In the genomic region with DNA sequence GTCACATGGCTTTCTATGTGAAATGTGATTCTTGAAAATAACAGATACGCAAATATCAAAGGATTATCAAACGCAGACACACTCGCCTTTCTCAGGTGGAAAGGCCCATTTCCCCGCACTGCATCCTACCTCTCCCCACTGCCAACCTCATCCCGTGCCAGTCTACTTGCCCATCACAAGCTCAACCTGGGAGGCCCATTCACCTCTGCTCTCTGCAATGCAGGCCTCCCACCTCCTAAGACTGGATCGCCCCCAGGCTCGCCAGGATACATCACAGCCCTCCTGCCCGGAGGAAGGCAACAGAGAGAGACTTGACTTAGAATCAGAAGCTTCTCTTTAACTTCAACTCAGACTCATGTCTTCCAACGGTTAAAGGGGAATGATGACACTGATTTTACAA, we compare ENCODE assay signal across 12 cellular contexts. TPM values are rescaled to one million over a fixed set of nuclear protein-coding genes. Genes with fewer than 3 reads are reported as not detected.
A peak's percentile ranks its signal among the peaks of the same experiment; 100 is the strongest.
DNase-seq lines count a peak whose midpoint lies in the region; ATAC-seq and TF ChIP-seq lines count a peak whose summit lies in the region.
"Had no signal": no experiment of that assay in that cellular context is flagged by ENCODE, and none has a peak within 500 bp of the region (broad histone marks: within the 10 kb centered on the region; RNA-seq: fewer than 3 reads in every experiment).

No MANE protein-coding gene starts in this region.

- H3K4me3 Mint-ChIP-seq in Caco-2 (ENCODE audit: unreplicated experiment) (peak overlapping the region; percentile 83), progenitor cell of endocrine pancreas (ENCODE audit: low read depth) (peak overlapping the region; percentile 26)

- no peak for ATAC-seq in GM18868 (IDR thresholded peaks at IDR 0.05; ENCODE audit: unreplicated experiment)
- ATAC-seq in gastrocnemius medialis: no peak

- H3K27me3 ChIP-seq in Caco-2 (replicated peaks; ENCODE audit: control insufficient read depth, insufficient read depth, low read length): no peaks in the 10 kb centered on the region
- no peaks in the 10 kb centered on the region for H3K27me3 ChIP-seq in PC-9 (ENCODE audit: insufficient read depth, low read depth)
- no peaks in the 10 kb centered on the region for H3K27me3 ChIP-seq in gastrocnemius medialis
- H3K27me3 ChIP-seq: dorsolateral prefrontal cortex had no signal

- H3K4me1 ChIP-seq in Caco-2: peaks cover 57% of the 10 kb centered on the region
- H3K4me1 ChIP-seq in PC-9 (replicated peaks; ENCODE audit: insufficient read depth): peaks cover 84% of the 10 kb centered on the region
- no peaks in the 10 kb centered on the region for H3K4me1 ChIP-seq in gastrocnemius medialis

- TF ChIP-seq CTCF in Caco-2 (IDR thresholded peaks at IDR 0.05; ENCODE audit: insufficient read depth in 1 of 2, low read depth in 1 of 2, low read length in 1 of 2, severe bottlenecking in 1 of 2, unreplicated experiment in 1 of 2): no peak
- TF ChIP-seq CTCF in PC-9 (conservative IDR thresholded peaks at IDR 0.05): no peak
- TF ChIP-seq CTCF in fibroblast of villous mesenchyme (IDR thresholded peaks at IDR 0.05; ENCODE audit: insufficient read depth, low read depth, low read length): no peak
- TF ChIP-seq CTCF in progenitor cell of endocrine pancreas (IDR thresholded peaks at IDR 0.05; ENCODE audit: unreplicated experiment): no peak
- no peak for TF ChIP-seq CTCF in gastrocnemius medialis (IDR thresholded peaks at IDR 0.05 in 4 of 5, conservative IDR thresholded peaks at IDR 0.05 in 1 of 5)

- TF ChIP-seq POLR2A in gastrocnemius medialis (IDR thresholded peaks at IDR 0.05): no peak

- peaks cover 3% of the 10 kb centered on the region; the same call in 1 of the 2 replicates for H3K9me3 ChIP-seq in Caco-2
- no peaks in the 10 kb centered on the region for H3K9me3 ChIP-seq in PC-9 (ENCODE audit: insufficient read depth, low read depth)
- H3K9me3 ChIP-seq in gastrocnemius medialis: no peaks in the 10 kb centered on the region

- H3K36me3 Mint-ChIP-seq in Caco-2 (ENCODE audit: insufficient read depth, unreplicated experiment): peaks cover 98% of the 10 kb centered on the region
- peaks cover 47% of the 10 kb centered on the region for H3K36me3 Mint-ChIP-seq in progenitor cell of endocrine pancreas (ENCODE audit: insufficient read depth)

- no peaks in the 10 kb centered on the region for H3K27me3 Mint-ChIP-seq in Caco-2 (ENCODE audit: insufficient read depth, unreplicated experiment)
- no peaks in the 10 kb centered on the region for H3K27me3 Mint-ChIP-seq in progenitor cell of endocrine pancreas

- no peak overlapping the region for H2AFZ ChIP-seq in PC-9

- peaks cover 66% of the 10 kb centered on the region for H3F3A ChIP-seq in PC-9 (ENCODE audit: insufficient read depth, low read depth)

- no peaks in the 10 kb centered on the region for H3K9me2 ChIP-seq in PC-9 (ENCODE audit: insufficient read depth)

- H3K4me2 ChIP-seq in PC-9: peak overlapping the region; percentile 71

- DNase-seq in Caco-2: peak; percentile 66 to 78
- DNase-seq in PC-9: peak in 1 of 2 experiments; percentile 35
- DNase-seq in fibroblast of villous mesenchyme (ENCODE audit: low read depth): peak; percentile 5
- no peak for DNase-seq in progenitor cell of endocrine pancreas (ENCODE audit: low spot score, unreplicated experiment)
- DNase-seq in NCI-H526 treated with DMSO at 0.1 percent for 48 hours (lab: John Stamatoyannopoulos, UW): no peak
- DNase-seq in gastrocnemius medialis: no peak
- DNase-seq in Kasumi-1 (lab: John Stamatoyannopoulos, UW): no peak
- DNase-seq: DMS79 treated with DMSO at 0.1 percent for 48 hours, dorsolateral prefrontal cortex, GOT3, SHP77 treated with DMSO at 0.1 percent for 48 hours had no signal

- H3K27ac Mint-ChIP-seq in Caco-2 (ENCODE audit: unreplicated experiment) (peak overlapping the region; percentile 95), progenitor cell of endocrine pancreas (peak overlapping the region; percentile 98)

- CTCF ChIA-PET in Caco-2 (lab: Charles Lee) (interaction anchor here (0.7 to 2.2 kb wide), 13 partner anchors 20 to 1019 kb away, joined by 3 to 8 read pairs (median 4); a partner anchor contains a TSS), PC-9 (lab: Charles Lee) (interaction anchor here (0.6 to 0.9 kb wide), 5 partner anchors 15 to 262 kb away, joined by 3 to 9 read pairs (median 4); no protein-coding TSS in a partner anchor)

- peaks cover 23% of the 10 kb centered on the region for H3K79me2 ChIP-seq in PC-9 (ENCODE audit: low read depth)

- POLR2A ChIA-PET in Caco-2 (lab: Charles Lee): interaction anchor here (0.5 to 3.7 kb wide), 10 partner anchors 20 to 298 kb away, joined by 3 to 35 read pairs (median 9); a partner anchor contains a TSS
- POLR2A ChIA-PET in PC-9 (lab: Charles Lee; ENCODE audit: unreplicated experiment): interaction anchor here (0.6 to 0.7 kb wide), 3 partner anchors 34 to 1147 kb away, joined by 3 to 7 read pairs (median 4); no protein-coding TSS in a partner anchor

- in situ Hi-C loops in gastrocnemius medialis (cut with MboI; ENCODE audit: low sequenced_read_pairs in 4 of 4): no loop called here

- no peak overlapping the region for H3K4me3 ChIP-seq in Caco-2 (ENCODE audit: low read depth, low read length)
- no peak overlapping the region; the same call in 1 of the 2 replicates for H3K4me3 ChIP-seq in PC-9
- no peak overlapping the region for H3K4me3 ChIP-seq in fibroblast of villous mesenchyme (ENCODE audit: low read depth, low read length)
- H3K4me3 ChIP-seq in gastrocnemius medialis: no peak overlapping the region
- H3K4me3 ChIP-seq: dorsolateral prefrontal cortex had no signal

- H4K20me1 ChIP-seq in PC-9 (ENCODE audit: insufficient read depth): no peaks in the 10 kb centered on the region

- intact Hi-C loops in Caco-2 (cut with micrococcal nuclease; ENCODE audit: unreplicated experiment) (no loop called here), PC-9 (cut with micrococcal nuclease; ENCODE audit: unreplicated experiment) (loop anchor here (1.0 to 5.0 kb wide), 3 partner anchors 16 to 95 kb away; no protein-coding TSS in a partner anchor), gastrocnemius medialis (cut with DNase I; ENCODE audit: low total_unique reads) (no loop called here)

- H3K4me1 Mint-ChIP-seq in Caco-2 (ENCODE audit: low read depth, unreplicated experiment) (peaks cover 44% of the 10 kb centered on the region), progenitor cell of endocrine pancreas (ENCODE audit: low read depth) (peaks cover 31% of the 10 kb centered on the region)

- H3K36me3 ChIP-seq in Caco-2 (ENCODE audit: control insufficient read depth, insufficient read depth, low read length): peaks cover 19% of the 10 kb centered on the region
- H3K36me3 ChIP-seq in PC-9 (ENCODE audit: low read depth): peaks cover 45% of the 10 kb centered on the region
- peaks cover 0 to 73% of the 10 kb centered on the region in 2 donors for H3K36me3 ChIP-seq in gastrocnemius medialis

- no TSS peak for BruUV-seq in Caco-2 (replicated peaks; lab: Mats Ljungman, UMichigan)
- no TSS peak for BruUV-seq in PC-9 (replicated peaks; lab: Mats Ljungman, UMichigan)

- peak overlapping the region; percentile 84 for H3K27ac ChIP-seq in PC-9
- no peak overlapping the region for H3K27ac ChIP-seq in gastrocnemius medialis

- H3K9me3 Mint-ChIP-seq in Caco-2 (ENCODE audit: unreplicated experiment) (no peaks in the 10 kb centered on the region), progenitor cell of endocrine pancreas (ENCODE audit: low read depth) (no peaks in the 10 kb centered on the region)

RNA-seq across cellular contexts. Expression of a gene that starts 33.3 kb away (rescaled TPM):
- total RNA-seq in Caco-2 (2022) (101 and 104 TPM in 2 replicates), PC-9 (2021) (37.8 and 39.2 TPM in 2 replicates), fibroblast of villous mesenchyme (17.4 and 22.5 TPM in 2 replicates), progenitor cell of endocrine pancreas (66.8 and 68.9 TPM in 2 replicates), gastrocnemius medialis (10 to 100 TPM; 22.5 to 34.3 (median 23.4) TPM)

RNA-seq across cellular contexts. Expression of a gene that starts 46.5 kb away (rescaled TPM):
- total RNA-seq in Caco-2 (2022): 58.2 and 60.0 TPM in 2 replicates
- 11.4 and 13.3 TPM in 2 replicates for total RNA-seq in PC-9 (2021)
- not detected in 2 replicates for total RNA-seq in fibroblast of villous mesenchyme
- 1.4 and 1.5 TPM in 2 replicates for total RNA-seq in progenitor cell of endocrine pancreas
- total RNA-seq in gastrocnemius medialis: 1 to 10 TPM in 1 of 4 donors, not detected in 3; 1.0 TPM

Comparison
In these comparisons a context has a peak if more than half of its experiments do, and no peak if none do; other contexts are left out.
1. DNase-seq: peak in Caco-2 (2 of 2) and fibroblast of villous mesenchyme (single experiment); none in progenitor cell of endocrine pancreas (single experiment), NCI-H526 treated with DMSO at 0.1 percent for 48 hours (single experiment), gastrocnemius medialis (0 of 2) and Kasumi-1 (0 of 2).